Comparison of ENCODE assay signal across 8 cellular contexts in genomic region chr11:18012906-18013781, GRCh38. TPM values are rescaled to one million over a fixed set of nuclear protein-coding genes. Genes with fewer than 3 reads are reported as not detected.
A peak's percentile ranks its signal among the peaks of the same experiment; 100 is the strongest.
DNase-seq lines count a peak whose midpoint lies in the region; ATAC-seq and TF ChIP-seq lines count a peak whose summit lies in the region.

Gene SERGEF (minus strand): TSS chr11:18013047. CDS start chr11:18013010, 37 bp downstream.

- H3K9me3 ChIP-seq in mucosa of stomach (ENCODE audit: control insufficient read depth, low read length): no peaks in the 10 kb centered on the region

- H3K4me1 ChIP-seq in mucosa of stomach (ENCODE audit: control insufficient read depth, insufficient read depth, low read length): peaks cover 9% of the 10 kb centered on the region

- peak within 1 kb of the TSS; percentile 84 for H3K9ac ChIP-seq in mucosa of stomach (ENCODE audit: low read length)

- DNase-seq in DMS114 treated with DMSO at 0.1 percent for 48 hours (lab: John Stamatoyannopoulos, UW; ENCODE audit: unreplicated experiment): peak; percentile 48
- DNase-seq in OCI-M1 (lab: John Stamatoyannopoulos, UW): peak; percentile 94
- peak; percentile 91 for DNase-seq in activated T-cell treated with anti-CD3 and anti-CD28 coated beads for 24 hours (ENCODE audit: low read depth)
- peak; percentile 15 for DNase-seq in epithelial cell of proximal tubule (ENCODE audit: low read depth)
- DNase-seq in stimulated activated CD8-positive, alpha-beta memory T cell treated with anti-CD3 and anti-CD28 coated beads, Interleukin-7, amount 100 ng/mL, for 1 hour (ENCODE audit: low read depth in 2 of 2): peak; percentile 80 to 81

- H3K27ac Mint-ChIP-seq in IgD-negative memory B cell: peak within 1 kb of the TSS; percentile 91 to 99 (median 98)

- peaks cover 3% of the 10 kb centered on the region for H3K36me3 Mint-ChIP-seq in IgD-negative memory B cell

- H3K27me3 Mint-ChIP-seq in IgD-negative memory B cell: no peaks in the 10 kb centered on the region

- peak within 1 kb of the TSS; percentile 83 for H3K4me3 ChIP-seq in epithelial cell of proximal tubule (ENCODE audit: low read depth, low read length)
- H3K4me3 ChIP-seq in mucosa of stomach (ENCODE audit: low read length): peak within 1 kb of the TSS; percentile 87

- peaks cover 10 to 17% (median 16%) of the 10 kb centered on the region in 3 donors for H3K4me1 Mint-ChIP-seq in IgD-negative memory B cell

- no peaks in the 10 kb centered on the region for H3K36me3 ChIP-seq in mucosa of stomach (ENCODE audit: control insufficient read depth, insufficient read depth, low read length)

- H3K27me3 ChIP-seq in mucosa of stomach (ENCODE audit: control insufficient read depth, insufficient read depth, low read length): no peaks in the 10 kb centered on the region

- ATAC-seq in GM21576 (IDR thresholded peaks at IDR 0.05; ENCODE audit: unreplicated experiment): peak; percentile 87

- TF ChIP-seq CTCF in epithelial cell of proximal tubule (conservative IDR thresholded peaks at IDR 0.05; ENCODE audit: low read depth, low read length): no peak

- H3K9me3 Mint-ChIP-seq in IgD-negative memory B cell: peaks cover 0 to 5% (median 0%) of the 10 kb centered on the region in 3 donors

- peak within 1 kb of the TSS; percentile 95 to 100 (median 100) for H3K4me3 Mint-ChIP-seq in IgD-negative memory B cell

RNA-seq across cellular contexts. Expression of gene SERGEF, which starts in this region (rescaled TPM):
- polyA plus RNA-seq in IgD-negative memory B cell: 68.0 TPM
- total RNA-seq in epithelial cell of proximal tubule: 22.4 and 30.6 TPM in 2 replicates

Comparison
In these comparisons a context has a peak if more than half of its experiments do, and no peak if none do; other contexts are left out.
1. Peak in every context shown above with its lines: DNase-seq, ATAC-seq and H3K4me3 ChIP-seq.
2. DNase-seq: peak in every context shown above with its lines; median percentile 94 in OCI-M1; 91 in activated T-cell treated with anti-CD3 and anti-CD28 coated beads for 24 hours; 80 in stimulated activated CD8-positive, alpha-beta memory T cell treated with anti-CD3 and anti-CD28 coated beads, Interleukin-7, amount 100 ng/mL, for 1 hour; 48 in DMS114 treated with DMSO at 0.1 percent for 48 hours; 15 in epithelial cell of proximal tubule.